In the genomic region with DNA sequence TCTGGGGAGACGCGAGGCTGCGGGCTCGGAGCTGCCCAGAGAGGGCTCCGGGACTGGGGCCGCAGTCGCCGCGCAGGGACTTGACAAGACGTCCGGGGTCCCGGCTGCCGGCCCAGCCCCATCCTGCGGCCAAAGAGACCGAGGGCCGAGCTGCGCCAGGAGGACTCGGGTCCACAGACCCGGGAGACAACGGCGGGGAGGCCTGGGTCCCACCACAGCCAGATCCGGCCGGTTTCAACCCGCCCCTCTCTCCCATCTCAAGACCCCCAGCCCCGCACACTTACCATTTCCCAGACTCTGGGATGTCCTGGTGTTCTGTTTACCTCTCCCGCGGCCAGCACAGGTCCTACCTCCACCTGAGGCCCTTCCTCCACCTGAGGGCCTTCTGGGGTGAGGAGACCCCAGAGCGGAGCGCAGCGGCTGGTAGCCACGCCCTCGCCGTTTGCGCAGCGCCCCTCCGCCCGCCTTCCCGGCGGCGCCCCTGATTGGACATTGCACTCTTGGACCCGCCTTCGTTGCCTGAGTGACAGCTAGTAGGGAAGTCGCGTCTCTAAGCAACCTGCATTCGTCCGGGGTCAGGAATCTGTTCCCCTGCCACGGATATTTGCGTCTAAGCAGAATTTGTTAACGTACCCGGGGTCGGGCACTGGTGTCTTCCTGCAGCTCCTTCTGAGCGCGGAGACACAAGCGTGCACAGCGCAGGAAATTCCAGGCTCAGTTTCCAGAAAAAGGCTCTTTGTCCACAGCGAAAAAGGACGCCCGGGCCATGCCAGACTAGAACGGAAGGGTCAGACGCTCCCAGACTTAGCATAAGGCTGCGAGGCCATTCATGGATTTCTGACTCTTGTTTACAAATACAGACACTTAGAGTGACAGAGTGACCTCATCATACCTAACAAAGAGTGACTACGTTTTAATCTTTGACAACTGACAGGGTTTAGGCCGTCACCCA, we compare ENCODE assay signal across 8 cellular contexts. TPM values are rescaled to one million over a fixed set of nuclear protein-coding genes. Genes with fewer than 3 reads are reported as not detected.
DNase-seq lines count a peak whose midpoint lies in the region; ATAC-seq and TF ChIP-seq lines count a peak whose summit lies in the region.

A gene (minus strand): TSS at position 446 of the 952 bp plus-strand sequence. CDS start 159 bp downstream, at position 287.

- H3K4me1 ChIP-seq in aorta (ENCODE audit: control insufficient read depth in 1 of 2, insufficient read depth in 2 of 2, low read length in 2 of 2): no peaks in the 10 kb centered on the region

- no peaks in the 10 kb centered on the region for H3K27me3 ChIP-seq in aorta (ENCODE audit: control insufficient read depth in 1 of 2, insufficient read depth in 2 of 2, low read length in 1 of 2)

- no peaks in the 10 kb centered on the region for H3K36me3 ChIP-seq in aorta (ENCODE audit: control insufficient read depth in 1 of 2, insufficient read depth in 2 of 2, low read length in 1 of 2)

- ATAC-seq in HG02642 (IDR thresholded peaks at IDR 0.05; ENCODE audit: poor library complexity, unreplicated experiment): peak; percentile 96
- ATAC-seq in aorta (ENCODE audit: low FRiP score): peak; percentile 98

- H3K4me3 ChIP-seq in GM12865 (ENCODE audit: low read depth, low read length): peak within 1 kb of the TSS; percentile 66
- peak within 1 kb of the TSS; percentile 87 for H3K4me3 ChIP-seq in astrocyte of the spinal cord (ENCODE audit: low read depth, low read length)
- peak within 1 kb of the TSS; percentile 45 to 89 for H3K4me3 ChIP-seq in aorta (ENCODE audit: low read length in 2 of 2)

- peak; percentile 89 for DNase-seq in GM12865 (ENCODE audit: low read depth)
- peak; percentile 93 for DNase-seq in NCI-H146 treated with DMSO at 0.1 percent for 48 hours (lab: John Stamatoyannopoulos, UW; ENCODE audit: unreplicated experiment)
- peak; percentile 82 for DNase-seq in T-helper 9 cell
- DNase-seq in astrocyte of the spinal cord (ENCODE audit: low read depth, low spot score): peak; percentile 85
- DNase-seq in hippocampal formation (lab: John Stamatoyannopoulos, UW): peak; percentile 88
- peak; percentile 69 for DNase-seq in renal cortical epithelial cell (ENCODE audit: low read depth)
- peak; percentile 93 to 96 for DNase-seq in aorta

- TF ChIP-seq CTCF in GM12865 (IDR thresholded peaks at IDR 0.05; ENCODE audit: insufficient read depth, low read depth, low read length, missing control alignments) (no peak), astrocyte of the spinal cord (IDR thresholded peaks at IDR 0.05; ENCODE audit: low read depth, low read length) (no peak)

- no peak within 1 kb of the TSS for H3K27ac ChIP-seq in aorta (ENCODE audit: low read depth in 1 of 2, low read length in 2 of 2)

- H3K9me3 ChIP-seq in aorta (ENCODE audit: control insufficient read depth, low read length): no peaks in the 10 kb centered on the region

- WGBS in aorta, 2 donors: 1% methylated on average over 62 to 63 of the region's 63 CpGs

- intact Hi-C loops in aorta (cut with DNase I): no loop called here

- in situ Hi-C loops in astrocyte of the spinal cord (cut with HindIII; ENCODE audit: low sequenced_read_pairs): no loop called here

RNA-seq across cellular contexts. Expression of the gene that starts here (rescaled TPM):
- total RNA-seq in renal cortical epithelial cell (5.2 and 8.1 TPM in 2 replicates), aorta (1 to 10 TPM; 5.1 to 5.8 TPM)
- 1 to 10 TPM in 1 of 2 donors, not detected in 1; 1.2 TPM for polyA plus RNA-seq in aorta
